ENCODE assay signal across 22 cellular contexts in genomic region chr1:44380666-44381177, GRCh38.
"Had no signal": no experiment of that assay in that cellular context is flagged by ENCODE, and none has a peak within 500 bp of the region (broad histone marks: within the 10 kb centered on the region; RNA-seq: fewer than 3 reads in every experiment).

No MANE protein-coding gene starts in this region.

- H3K4me3 ChIP-seq: coronary artery, esophagus muscularis mucosa, gastroesophageal sphincter, hepatocyte, lung, psoas muscle, spleen, thoracic aorta had no signal

- H3K9ac ChIP-seq: parathyroid adenoma had no signal

- H3K4me3 Mint-ChIP-seq: naive thymus-derived CD4-positive, alpha-beta T cell; nephron progenitor cell; stimulated activated naive B cell treated with anti-CD40 and anti-IgM and Interleukin-4, amounts not matched to agents 10 μg/mL and 1 μg/mL and 100 μg/mL, for 72 hours had no signal

- DNase-seq: central memory CD4-positive, alpha-beta T cell; effector CD8-positive, alpha-beta T cell; foreskin fibroblast; left colon; left ventricle myocardium superior; naive thymus-derived CD4-positive, alpha-beta T cell; nephron progenitor cell; psoas muscle; spleen; stimulated activated CD4-positive, alpha-beta T cell treated with anti-CD3 and anti-CD28 coated beads, Interleukin-15, amount 100 ng/mL, for 24 hours; stimulated activated CD4-positive, alpha-beta T cell treated with anti-CD3 and anti-CD28 coated beads, Interleukin-1b, Interleukin-23, amount 100 ng/mL, for 48 hours; stimulated activated CD4-positive, alpha-beta T cell treated with anti-CD3 and anti-CD28 coated beads, Interleukin-4, amount 100 ng/mL, for 24 hours; stimulated activated naive B cell treated with anti-CD40 and anti-IgM and Interleukin-4, amounts not matched to agents 10 μg/mL and 1 μg/mL and 100 μg/mL, for 72 hours; trophoblast cell had no signal

- H3K27ac Mint-ChIP-seq: naive thymus-derived CD4-positive, alpha-beta T cell; nephron progenitor cell; stimulated activated naive B cell treated with anti-CD40 and anti-IgM and Interleukin-4, amounts not matched to agents 10 μg/mL and 1 μg/mL and 100 μg/mL, for 72 hours had no signal

- H3K4me1 ChIP-seq: esophagus muscularis mucosa, gastroesophageal sphincter, parathyroid adenoma, psoas muscle, spleen had no signal

- H3K9me3 ChIP-seq: esophagus muscularis mucosa, gastroesophageal sphincter, psoas muscle, spleen, thoracic aorta had no signal

- ATAC-seq: gastroesophageal sphincter; left colon; left ventricle myocardium superior; naive thymus-derived CD4-positive, alpha-beta T cell; psoas muscle; sciatic nerve; stimulated activated naive B cell treated with anti-CD40 and anti-IgM and Interleukin-4, amounts not matched to agents 10 μg/mL and 1 μg/mL and 100 μg/mL, for 72 hours had no signal

- H3K4me2 ChIP-seq: hepatocyte had no signal

- H2AFZ ChIP-seq: hepatocyte, parathyroid adenoma had no signal

- H3K4me1 Mint-ChIP-seq: naive thymus-derived CD4-positive, alpha-beta T cell; stimulated activated naive B cell treated with anti-CD40 and anti-IgM and Interleukin-4, amounts not matched to agents 10 μg/mL and 1 μg/mL and 100 μg/mL, for 72 hours had no signal

- H3K9me3 Mint-ChIP-seq: naive thymus-derived CD4-positive, alpha-beta T cell; nephron progenitor cell; stimulated activated naive B cell treated with anti-CD40 and anti-IgM and Interleukin-4, amounts not matched to agents 10 μg/mL and 1 μg/mL and 100 μg/mL, for 72 hours had no signal

- H3K27me3 ChIP-seq: gastroesophageal sphincter had no signal

- H3K36me3 ChIP-seq: esophagus muscularis mucosa, gastroesophageal sphincter, spleen, thoracic aorta had no signal

- H3K27ac ChIP-seq: coronary artery, esophagus muscularis mucosa, gastroesophageal sphincter, hepatocyte, parathyroid adenoma, psoas muscle, spleen, thoracic aorta had no signal

- H3K27me3 Mint-ChIP-seq: stimulated activated naive B cell treated with anti-CD40 and anti-IgM and Interleukin-4, amounts not matched to agents 10 μg/mL and 1 μg/mL and 100 μg/mL, for 72 hours had no signal

- H3K36me3 Mint-ChIP-seq: naive thymus-derived CD4-positive, alpha-beta T cell; stimulated activated naive B cell treated with anti-CD40 and anti-IgM and Interleukin-4, amounts not matched to agents 10 μg/mL and 1 μg/mL and 100 μg/mL, for 72 hours had no signal

- H3K79me2 ChIP-seq: hepatocyte, parathyroid adenoma had no signal
